In genomic region chr17:73231841-73232586, GRCh38 we compare ENCODE assay signal across 8 cellular contexts. TPM values are rescaled to one million over a fixed set of nuclear protein-coding genes. Genes with fewer than 3 reads are reported as not detected.
DNase-seq lines count a peak whose midpoint lies in the region; ATAC-seq and TF ChIP-seq lines count a peak whose summit lies in the region.

No MANE protein-coding gene starts in this region.

- peak; percentile 99 for DNase-seq in AG08396 (ENCODE audit: low spot score)
- DNase-seq in NCI-H2227 treated with DMSO at 0.1 percent for 48 hours (lab: John Stamatoyannopoulos, UW), result peak; percentile 95
- peak; percentile 97 for DNase-seq in WTC11 (ENCODE audit: low spot score)
- DNase-seq in caudate nucleus (lab: John Stamatoyannopoulos, UW), result peak; percentile 42 to 98 (median 94)
- DNase-seq in immature natural killer cell, result peak; percentile 97 to 98 (median 97)
- DNase-seq in smooth muscle cell of the brain vasculature (ENCODE audit: low read depth, low spot score), result peak; percentile 88

- CTCF ChIA-PET in WTC11 (lab: Charles Lee), result interaction anchor here (0.7 to 2.8 kb wide), 17 partner anchors 8 to 968 kb away, joined by 3 to 18 read pairs (median 4); partner anchors contain the start of gene COG1

- H3K4me3 Mint-ChIP-seq in WTC11 (peak overlapping the region; percentile 97), immature natural killer cell (peak overlapping the region; percentile 89 to 96 (median 95))

- peak overlapping the region; percentile 65 for H3K27ac ChIP-seq in caudate nucleus (ENCODE audit: low read depth, low read length)

- POLR2A ChIA-PET in WTC11 (lab: Charles Lee), result interaction anchor here (0.6 to 1.3 kb wide), 7 partner anchors 9 to 110 kb away, joined by 3 to 8 read pairs (median 3); no protein-coding TSS in a partner anchor

- ATAC-seq in GM18909 (IDR thresholded peaks at IDR 0.05; ENCODE audit: poor library complexity, unreplicated experiment) (peak; percentile 84), HG03159 (IDR thresholded peaks at IDR 0.05; ENCODE audit: unreplicated experiment) (peak; percentile 81), WTC11 (peak; percentile 92)

- no peak for TF ChIP-seq CTCF in WTC11 (IDR thresholded peaks at IDR 0.05)

- peaks cover 47% of the 10 kb centered on the region for H3K4me1 Mint-ChIP-seq in WTC11
- H3K4me1 Mint-ChIP-seq in immature natural killer cell, result peaks cover 55 to 82% of the 10 kb centered on the region in 2 donors

- no peaks in the 10 kb centered on the region for H3K9me3 Mint-ChIP-seq in WTC11
- H3K9me3 Mint-ChIP-seq in immature natural killer cell, result no peaks in the 10 kb centered on the region

- H3K27me3 Mint-ChIP-seq in WTC11 (ENCODE audit: low read depth), result no peaks in the 10 kb centered on the region
- H3K27me3 Mint-ChIP-seq in immature natural killer cell (ENCODE audit: low read depth in 3 of 3), result peaks cover 6 to 17% (median 7%) of the 10 kb centered on the region in 3 donors

- H3K27ac Mint-ChIP-seq in WTC11 (peak overlapping the region; percentile 97), immature natural killer cell (peak overlapping the region; percentile 90 to 98 (median 94))

- H3K36me3 Mint-ChIP-seq in WTC11 (peaks cover 20% of the 10 kb centered on the region), immature natural killer cell (peaks cover 5 to 10% (median 9%) of the 10 kb centered on the region in 3 donors)

TF ChIP-seq in WTC11, 78 proteins besides CTCF, POLR2A, EP300 and RAD21 (continues in another document):
- TF ChIP-seq MXD4 (CRISPR knock-in tag; IDR thresholded peaks at IDR 0.05; ENCODE audit: borderline replicate concordance) (no peak), SP1 (CRISPR knock-in tag; conservative IDR thresholded peaks at IDR 0.05) (peak; percentile 92), USF1 (CRISPR knock-in tag; IDR thresholded peaks at IDR 0.05) (no peak; the same call in 1 of the 2 replicates), FOXP1 (CRISPR knock-in tag; IDR thresholded peaks at IDR 0.05; ENCODE audit: borderline replicate concordance) (peak; percentile 84; the same call in 1 of the 2 replicates), KAT7 (CRISPR knock-in tag; IDR thresholded peaks at IDR 0.05; ENCODE audit: borderline replicate concordance) (0 out of 2 replicates have a peak, but pooled peaks have one; percentile 36), ZBTB21 (CRISPR knock-in tag; IDR thresholded peaks at IDR 0.05; ENCODE audit: borderline replicate concordance) (0 out of 2 replicates have a peak, but pooled peaks have one; percentile 34), GTF2I (CRISPR knock-in tag; conservative IDR thresholded peaks at IDR 0.05) (no peak), GABPB1 (CRISPR knock-in tag; IDR thresholded peaks at IDR 0.05) (peak; percentile 60), STAT6 (CRISPR knock-in tag; conservative IDR thresholded peaks at IDR 0.05; ENCODE audit: low read depth) (no peak), ETV6 (CRISPR knock-in tag; IDR thresholded peaks at IDR 0.05) (peak; percentile 86), ARID4B (CRISPR knock-in tag; IDR thresholded peaks at IDR 0.05; ENCODE audit: borderline replicate concordance) (peak; percentile 56; the same call in 1 of the 2 replicates)
- TF ChIP-seq, protein P1, sequence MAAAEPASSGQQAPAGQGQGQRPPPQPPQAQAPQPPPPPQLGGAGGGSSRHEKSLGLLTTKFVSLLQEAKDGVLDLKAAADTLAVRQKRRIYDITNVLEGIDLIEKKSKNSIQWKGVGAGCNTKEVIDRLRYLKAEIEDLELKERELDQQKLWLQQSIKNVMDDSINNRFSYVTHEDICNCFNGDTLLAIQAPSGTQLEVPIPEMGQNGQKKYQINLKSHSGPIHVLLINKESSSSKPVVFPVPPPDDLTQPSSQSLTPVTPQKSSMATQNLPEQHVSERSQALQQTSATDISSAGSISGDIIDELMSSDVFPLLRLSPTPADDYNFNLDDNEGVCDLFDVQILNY (CRISPR knock-in tag; IDR thresholded peaks at IDR 0.05), result 0 out of 2 replicates have a peak, but pooled peaks have one; percentile 7
- TF ChIP-seq, protein P2, sequence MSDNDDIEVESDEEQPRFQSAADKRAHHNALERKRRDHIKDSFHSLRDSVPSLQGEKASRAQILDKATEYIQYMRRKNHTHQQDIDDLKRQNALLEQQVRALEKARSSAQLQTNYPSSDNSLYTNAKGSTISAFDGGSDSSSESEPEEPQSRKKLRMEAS (CRISPR knock-in tag; IDR thresholded peaks at IDR 0.05), result peak; percentile 66

RNA-seq across cellular contexts. Expression of gene CPSF4L, which starts 29.7 kb away (rescaled TPM):
- not detected in 3 replicates for total RNA-seq in WTC11 (2021)
- not detected for polyA plus RNA-seq in immature natural killer cell

RNA-seq across cellular contexts. Expression of gene COG1, which starts 39.2 kb away (rescaled TPM):
- total RNA-seq in WTC11 (2021), result 19.2 to 22.6 TPM (median 19.5 TPM) in 3 replicates
- 10 to 100 TPM in 2 of 3 donors, 1 to 10 TPM in 1; 9.6 to 33.6 (median 17.2) TPM for polyA plus RNA-seq in immature natural killer cell

Comparison
In these comparisons a context has a peak if more than half of its experiments do, and no peak if none do; other contexts are left out.
1. Peak in every context shown above with its lines: DNase-seq, ATAC-seq and H3K27ac ChIP-seq.